32 cellular contexts compared by ENCODE assay signal in genomic region chr7:10588084-10588483, GRCh38.
"Had no signal": no experiment of that assay in that cellular context is flagged by ENCODE, and none has a peak within 500 bp of the region (broad histone marks: within the 10 kb centered on the region; RNA-seq: fewer than 3 reads in every experiment).

No MANE protein-coding gene starts in this region.

- H3K4me3 ChIP-seq: gastroesophageal sphincter, heart right ventricle, hepatocyte had no signal

- H3K4me1 ChIP-seq: gastroesophageal sphincter, heart right ventricle had no signal

- H3K9me3 ChIP-seq: gastroesophageal sphincter had no signal

- H3K27me3 Mint-ChIP-seq: activated B cell treated with CpG ODN at 0.5 μM for 24 hours; activated CD8-positive, alpha-beta T cell treated with anti-CD3 and anti-CD28 coated beads for 36 hours; activated T-helper 17 cell treated with anti-CD3 and anti-CD28 coated beads, Interleukin-2, amount 50 U/mL, for 72 hours; effector memory CD8-positive, alpha-beta T cell; T-helper 17 cell had no signal

- DNase-seq: activated B cell treated with CpG ODN at 0.5 μM for 24 hours; activated CD4-positive, alpha-beta T cell treated with anti-CD3 and anti-CD28 coated beads for 48 hours; activated CD4-positive, alpha-beta T cell treated with anti-CD3 and anti-CD28 coated beads, Interleukin-2, amount 50 U/mL, for 1 hour; activated CD4-positive, alpha-beta T cell treated with anti-CD3 and anti-CD28 coated beads, Interleukin-2, amount 50 U/mL, for 48 hours; activated CD8-positive, alpha-beta memory T cell treated with anti-CD3 and anti-CD28 coated beads for 24 hours; activated CD8-positive, alpha-beta T cell treated with anti-CD3 and anti-CD28 coated beads for 36 hours; activated effector memory CD4-positive, alpha-beta T cell treated with Interleukin-2 at 50 U/mL for 16 hours; activated gamma-delta T cell treated with Interleukin-2 at 50 U/mL for 16 hours; activated naive CD4-positive, alpha-beta T cell treated with anti-CD3 and anti-CD28 coated beads, Interleukin-2, amount 50 U/mL, for 16 hours; activated naive CD4-positive, alpha-beta T cell treated with Interleukin-2 at 50 U/mL for 16 hours; activated T-cell treated with anti-CD3 and anti-CD28 coated beads, Interleukin-2, amount 50 U/mL, for 4 hours; amniotic stem cell; aorta; caudate nucleus; cortex of kidney; dermis blood vessel endothelial cell; effector CD4-positive, alpha-beta T cell; effector memory CD8-positive, alpha-beta T cell; foreskin fibroblast; heart right ventricle; T-helper 1 cell; T-helper 17 cell; T1000; WERI-Rb-1 had no signal

- H3K9me3 Mint-ChIP-seq: activated B cell treated with CpG ODN at 0.5 μM for 24 hours; activated CD8-positive, alpha-beta T cell treated with anti-CD3 and anti-CD28 coated beads for 36 hours; activated T-cell treated with anti-CD3 and anti-CD28 coated beads, Interleukin-2, amount 50 U/mL, for 4 hours; activated T-helper 17 cell treated with anti-CD3 and anti-CD28 coated beads, Interleukin-2, amount 50 U/mL, for 72 hours; T-helper 2 cell treated with Interferon-gamma antibody and Interleukin-4, amounts not matched to agents 5 μg/mL and 100 μg/mL, for 36 hours had no signal

- H3K36me3 ChIP-seq: gastroesophageal sphincter, heart right ventricle, WERI-Rb-1 had no signal

- ATAC-seq: activated CD4-positive, CD25-positive, alpha-beta regulatory T cell treated with anti-CD3 and anti-CD28 coated beads, Interleukin-2, amount 50 U/mL, for 24 hours; activated CD8-positive, alpha-beta T cell treated with anti-CD3 and anti-CD28 coated beads for 36 hours; activated T-cell treated with anti-CD3 and anti-CD28 coated beads, Interleukin-2, amount 50 U/mL, for 4 hours; activated T-helper 17 cell treated with anti-CD3 and anti-CD28 coated beads, Interleukin-2, amount 50 U/mL, for 72 hours; effector memory CD8-positive, alpha-beta T cell; esophagus mucosa; gastroesophageal sphincter; heart right ventricle; T-helper 17 cell had no signal

- H3K27ac Mint-ChIP-seq: activated B cell treated with CpG ODN at 0.5 μM for 24 hours; activated CD8-positive, alpha-beta T cell treated with anti-CD3 and anti-CD28 coated beads for 36 hours; activated naive CD8-positive, alpha-beta T cell; activated T-helper 17 cell treated with anti-CD3 and anti-CD28 coated beads, Interleukin-2, amount 50 U/mL, for 72 hours; brain; effector memory CD8-positive, alpha-beta T cell; T-helper 17 cell; T-helper 2 cell treated with Interferon-gamma antibody and Interleukin-4, amounts not matched to agents 5 μg/mL and 100 μg/mL, for 36 hours had no signal

- H3K27me3 ChIP-seq: gastroesophageal sphincter, heart right ventricle, hepatocyte had no signal

- H3K36me3 Mint-ChIP-seq: activated naive CD8-positive, alpha-beta T cell; brain had no signal

- H3K27ac ChIP-seq: gastroesophageal sphincter, heart right ventricle, hepatocyte, WERI-Rb-1 had no signal

- H3K4me1 Mint-ChIP-seq: activated B cell treated with CpG ODN at 0.5 μM for 24 hours; activated T-helper 17 cell treated with anti-CD3 and anti-CD28 coated beads, Interleukin-2, amount 50 U/mL, for 72 hours; brain; T-helper 17 cell had no signal

- H3K4me3 Mint-ChIP-seq: activated B cell treated with CpG ODN at 0.5 μM for 24 hours; activated CD8-positive, alpha-beta T cell treated with anti-CD3 and anti-CD28 coated beads for 36 hours; activated naive CD8-positive, alpha-beta T cell; activated T-cell treated with anti-CD3 and anti-CD28 coated beads, Interleukin-2, amount 50 U/mL, for 4 hours; activated T-helper 17 cell treated with anti-CD3 and anti-CD28 coated beads, Interleukin-2, amount 50 U/mL, for 72 hours; brain; effector memory CD8-positive, alpha-beta T cell; T-helper 17 cell; T-helper 2 cell treated with Interferon-gamma antibody and Interleukin-4, amounts not matched to agents 5 μg/mL and 100 μg/mL, for 36 hours had no signal
